ENCODE assay signal across 9 cellular contexts in the genomic region with DNA sequence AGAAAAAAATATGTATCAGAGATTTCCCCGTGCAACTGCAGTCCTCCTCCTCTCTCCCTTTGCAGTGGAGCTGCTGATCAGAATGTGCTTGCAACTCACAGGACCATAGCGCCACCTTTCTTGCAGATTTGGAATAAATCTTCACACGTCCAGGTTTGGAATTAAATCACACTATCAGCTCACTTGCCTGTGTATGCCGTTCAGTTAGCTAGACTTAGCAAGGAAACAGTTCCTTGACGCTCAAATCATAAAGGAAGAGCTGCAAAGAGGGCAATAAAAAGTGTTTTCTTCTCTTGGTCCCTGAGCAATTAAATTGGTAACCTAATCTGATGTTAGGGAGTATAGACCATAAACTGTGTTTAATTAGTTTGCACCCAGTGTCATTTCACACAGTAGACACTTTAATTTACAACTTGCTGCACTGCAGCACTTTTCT.
DNase-seq lines count a peak whose midpoint lies in the region; ATAC-seq and TF ChIP-seq lines count a peak whose summit lies in the region.
"Had no signal": no experiment of that assay in that cellular context is flagged by ENCODE, and none has a peak within 500 bp of the region (broad histone marks: within the 10 kb centered on the region; RNA-seq: fewer than 3 reads in every experiment).

No MANE protein-coding gene starts in this region.

- no peaks in the 10 kb centered on the region for H3K4me1 ChIP-seq in psoas muscle

- in situ Hi-C loops in ACHN (cut with HindIII; ENCODE audit: low pct_ligation_motif_present, low pct_unique_long_range_greater_than_20kb, low sequenced_read_pairs): loop anchor here (25.0 kb wide), 1 partner anchor 240 kb away; the partner anchor contains the start of gene ASB4

- no peaks in the 10 kb centered on the region for H3K27me3 ChIP-seq in psoas muscle (ENCODE audit: insufficient read depth in 3 of 3, low read length in 2 of 3)
- H3K27me3 ChIP-seq: neutrophil had no signal

- 1 to 4% (median 2%) methylated on average over 5 of the region's 5 CpGs for WGBS in psoas muscle, 3 donors

- H3K9me3 ChIP-seq in psoas muscle: no peaks in the 10 kb centered on the region
- H3K9me3 ChIP-seq: neutrophil had no signal

- intact Hi-C loops in left ventricle myocardium superior (cut with micrococcal nuclease) (loop anchor here (5.0 kb wide), 1 partner anchor 800 kb away; no protein-coding TSS in a partner anchor), psoas muscle (cut with DNase I) (loop anchor here in 1 of 2 donors (10.0 kb wide), 1 partner anchor 228 kb away; no protein-coding TSS in a partner anchor)

- peak; percentile 58 for ATAC-seq in HG03520 (IDR thresholded peaks at IDR 0.05; ENCODE audit: unreplicated experiment)
- peak; percentile 79 for ATAC-seq in left ventricle myocardium superior
- ATAC-seq in psoas muscle: peak; percentile 51 to 81 (median 68)
- ATAC-seq in esophagus mucosa: no peak

- DNase-seq in ACHN (peak; percentile 87), NCI-H446 treated with DMSO at 0.1 percent for 48 hours (lab: John Stamatoyannopoulos, UW) (peak; percentile 12), amniotic epithelial cell (ENCODE audit: low read depth) (peak; percentile 84), left ventricle myocardium superior (no peak), psoas muscle (no peak)

- peak; percentile 61 for TF ChIP-seq CTCF in GM12872 (IDR thresholded peaks at IDR 0.05; ENCODE audit: insufficient read depth, low read depth, low read length)
- peak; percentile 62 for TF ChIP-seq CTCF in psoas muscle (IDR thresholded peaks at IDR 0.05)

- no peak overlapping the region for H3K4me3 ChIP-seq in psoas muscle

- no peak overlapping the region for H3K27ac ChIP-seq in psoas muscle
- H3K27ac ChIP-seq: neutrophil had no signal

- H3K36me3 ChIP-seq in psoas muscle (ENCODE audit: insufficient read depth in 1 of 2, low read depth in 1 of 2): peaks cover 0 to 11% of the 10 kb centered on the region in 2 donors
- H3K36me3 ChIP-seq: neutrophil had no signal

Comparison
In these comparisons a context has a peak if more than half of its experiments do, and no peak if none do; other contexts are left out.
1. DNase-seq: peak in ACHN (single experiment), NCI-H446 treated with DMSO at 0.1 percent for 48 hours (single experiment) and amniotic epithelial cell (single experiment); none in left ventricle myocardium superior (single experiment) and psoas muscle (0 of 2).